ENCODE assay signal across 15 cellular contexts in genomic region chr1:158951956-158952355, GRCh38. TPM values are rescaled to one million over a fixed set of nuclear protein-coding genes. Genes with fewer than 3 reads are reported as not detected.
DNase-seq lines count a peak whose midpoint lies in the region; ATAC-seq lines count a peak whose summit lies in the region.
"Had no signal": no experiment of that assay in that cellular context is flagged by ENCODE, and none has a peak within 500 bp of the region (broad histone marks: within the 10 kb centered on the region; RNA-seq: fewer than 3 reads in every experiment).

No MANE protein-coding gene starts in this region.

- H3K36me3 ChIP-seq in CD8-positive, alpha-beta memory T cell (ENCODE audit: insufficient read depth, low read length): peaks cover 34% of the 10 kb centered on the region
- H3K36me3 ChIP-seq: BLaER1 treated with 17β-estradiol and CSF1 and Interleukin-3, amounts not matched to agents 10 nM and 100 nM; brain microvascular endothelial cell had no signal

- DNase-seq in DMS53 treated with DMSO at 0.1 percent for 48 hours (lab: John Stamatoyannopoulos, UW; ENCODE audit: unreplicated experiment): peak; percentile 91
- peak; percentile 66 for DNase-seq in SHP77 treated with DMSO at 0.1 percent for 48 hours (lab: John Stamatoyannopoulos, UW)
- no peak for DNase-seq in NCI-H1930 (lab: John Stamatoyannopoulos, UW)
- DNase-seq in CD8-positive, alpha-beta memory T cell: no peak
- no peak for DNase-seq in SKM-1 (lab: John Stamatoyannopoulos, UW; ENCODE audit: unreplicated experiment)
- no peak for DNase-seq in DMS114 treated with DMSO at 0.1 percent for 48 hours (lab: John Stamatoyannopoulos, UW; ENCODE audit: unreplicated experiment)
- DNase-seq: brain microvascular endothelial cell, left ventricle myocardium superior, right cardiac atrium had no signal

- ATAC-seq in GM19467 (IDR thresholded peaks at IDR 0.05; ENCODE audit: unreplicated experiment) (peak; percentile 88), HG03520 (IDR thresholded peaks at IDR 0.05; ENCODE audit: unreplicated experiment) (peak; percentile 86)
- ATAC-seq: left ventricle myocardium superior, right cardiac atrium had no signal

- peaks cover 0 to 1% of the 10 kb centered on the region in 2 donors for H3K27me3 Mint-ChIP-seq in CD8-positive, alpha-beta memory T cell

- no peaks in the 10 kb centered on the region for H3K27me3 ChIP-seq in CD8-positive, alpha-beta memory T cell (ENCODE audit: insufficient read depth, low read length, poor library complexity, severe bottlenecking)
- H3K27me3 ChIP-seq: BLaER1 treated with 17β-estradiol and CSF1 and Interleukin-3, amounts not matched to agents 10 nM and 100 nM; brain microvascular endothelial cell had no signal

- peak overlapping the region in 1 of 8 donors; percentile 48 for H3K27ac Mint-ChIP-seq in CD8-positive, alpha-beta memory T cell

- POLR2A ChIA-PET in CD8-positive, alpha-beta memory T cell (lab: Charles Lee): no interaction called here

- H3K36me3 Mint-ChIP-seq in CD8-positive, alpha-beta memory T cell: peaks cover 44 to 60% (median 57%) of the 10 kb centered on the region in 3 donors

- peaks cover 42 to 53% (median 43%) of the 10 kb centered on the region in 3 donors for H3K4me1 Mint-ChIP-seq in CD8-positive, alpha-beta memory T cell

- no peaks in the 10 kb centered on the region for H3K9me3 ChIP-seq in CD8-positive, alpha-beta memory T cell (ENCODE audit: low read length)

- H3K4me1 ChIP-seq in CD8-positive, alpha-beta memory T cell (ENCODE audit: insufficient read depth, low read length): peaks cover 5% of the 10 kb centered on the region

- H3K9me3 Mint-ChIP-seq in CD8-positive, alpha-beta memory T cell: peaks cover 0 to 18% (median 3%) of the 10 kb centered on the region in 5 donors

- no peak overlapping the region for H3K4me3 ChIP-seq in CD8-positive, alpha-beta memory T cell (ENCODE audit: low read length)
- H3K4me3 ChIP-seq: BLaER1 treated with 17β-estradiol and CSF1 and Interleukin-3, amounts not matched to agents 10 nM and 100 nM had no signal

- no peak overlapping the region for H3K27ac ChIP-seq in CD8-positive, alpha-beta memory T cell (ENCODE audit: low read depth, low read length)
- H3K27ac ChIP-seq: BLaER1 treated with 17β-estradiol and CSF1 and Interleukin-3, amounts not matched to agents 10 nM and 100 nM; brain microvascular endothelial cell; RWPE1 had no signal

- CTCF ChIA-PET in CD8-positive, alpha-beta memory T cell (lab: Charles Lee): interaction anchor here (1.4 to 1.7 kb wide), 2 partner anchors 12 to 137 kb away, joined by 3 to 4 read pairs; no protein-coding TSS in a partner anchor

- H3K4me3 Mint-ChIP-seq in CD8-positive, alpha-beta memory T cell: peak overlapping the region in 1 of 7 donors; percentile 55

RNA-seq across cellular contexts. Expression of gene PYHIN1, which starts 20.6 kb away (rescaled TPM):
- 10 to 100 TPM; 23.9 to 24.2 TPM for total RNA-seq in CD8-positive, alpha-beta memory T cell
- polyA plus RNA-seq in CD8-positive, alpha-beta memory T cell: 110 TPM
- total RNA-seq: fibroblast of lung, HT-29, left ventricle myocardium superior had no signal
- polyA plus RNA-seq: fibroblast of lung had no signal

RNA-seq across cellular contexts. Expression of gene IFI16, which starts 57.8 kb away (rescaled TPM):
- total RNA-seq in CD8-positive, alpha-beta memory T cell: 100 to 1,000 TPM; 175 to 186 TPM
- 126 TPM for polyA plus RNA-seq in CD8-positive, alpha-beta memory T cell
- total RNA-seq: HT-29 had no signal

Comparison
In these comparisons a context has a peak if more than half of its experiments do, and no peak if none do; other contexts are left out.
1. DNase-seq: peak in DMS53 treated with DMSO at 0.1 percent for 48 hours (single experiment) and SHP77 treated with DMSO at 0.1 percent for 48 hours (single experiment); none in NCI-H1930 (0 of 2), CD8-positive, alpha-beta memory T cell (0 of 5), SKM-1 (single experiment) and DMS114 treated with DMSO at 0.1 percent for 48 hours (single experiment).